10 cellular contexts compared by ENCODE assay signal in genomic region chr14:97033556-97034081, GRCh38.
DNase-seq lines count a peak whose midpoint lies in the region; ATAC-seq and TF ChIP-seq lines count a peak whose summit lies in the region.
"Had no signal": no experiment of that assay in that cellular context is flagged by ENCODE, and none has a peak within 500 bp of the region (broad histone marks: within the 10 kb centered on the region; RNA-seq: fewer than 3 reads in every experiment).

No MANE protein-coding gene starts in this region.

- peaks cover 5 to 35% of the 10 kb centered on the region in 2 donors for H3K36me3 Mint-ChIP-seq in naive B cell

- H3K4me3 ChIP-seq in BE2C (ENCODE audit: low read depth, low read length) (0 out of 2 replicates have a peak overlapping the region, but pooled peaks have one; percentile 14), H7 (ENCODE audit: insufficient read depth, low read depth, low read length) (peak overlapping the region; percentile 31; the same call in 1 of the 2 replicates), coronary artery (peak overlapping the region; percentile 26)

- ATAC-seq in naive B cell (ENCODE audit: low read depth in 2 of 2) (no peak), HG03095 (IDR thresholded peaks at IDR 0.05; ENCODE audit: unreplicated experiment) (no peak)

- no peak overlapping the region for H3K27ac ChIP-seq in coronary artery

- no peak for TF ChIP-seq CTCF in BE2C (IDR thresholded peaks at IDR 0.05; ENCODE audit: low read depth, low read length)
- no peak for TF ChIP-seq CTCF in coronary artery (IDR thresholded peaks at IDR 0.05)

- H3K27ac Mint-ChIP-seq in naive B cell: peak overlapping the region in 1 of 6 donors; percentile 56

- peak overlapping the region; percentile 25 to 80 (median 72) for H3K4me3 Mint-ChIP-seq in naive B cell

- DNase-seq in BE2C: no peak
- DNase-seq in H7: peak; percentile 64
- no peak for DNase-seq in coronary artery (ENCODE audit: low spot score)
- DNase-seq in naive B cell: no peak
- DNase-seq in stimulated activated CD4-positive, alpha-beta T cell treated with anti-CD3 and anti-CD28 coated beads, Interleukin-4, amount 100 ng/mL, for 4 hours: no peak
- DNase-seq in NCI-H748 treated with DMSO at 0.1 percent for 48 hours (lab: John Stamatoyannopoulos, UW): no peak
- no peak for DNase-seq in stimulated activated CD4-positive, alpha-beta T cell treated with anti-CD3 and anti-CD28 coated beads, Interleukin-15, amount 100 ng/mL, for 24 hours
- DNase-seq: midbrain; NK-92 treated with Interleukin-12 subunit alpha and Interleukin-12 subunit beta, amount 100 ng/mL, for 24 hours had no signal

- peaks cover 10 to 21% (median 13%) of the 10 kb centered on the region in 7 donors for H3K9me3 Mint-ChIP-seq in naive B cell

- H3K27me3 Mint-ChIP-seq in naive B cell: peaks cover 61 to 90% (median 70%) of the 10 kb centered on the region in 3 donors

- peaks cover 7 to 23% (median 20%) of the 10 kb centered on the region in 3 donors for H3K4me1 Mint-ChIP-seq in naive B cell

- H3K36me3 ChIP-seq in BE2C: no peaks in the 10 kb centered on the region
- no peaks in the 10 kb centered on the region for H3K36me3 ChIP-seq in H7 (replicated peaks; ENCODE audit: control insufficient read depth, insufficient read depth, low read length)

- H3K4me1 ChIP-seq in BE2C: no peaks in the 10 kb centered on the region

- H3K27me3 ChIP-seq in BE2C (peaks cover 16% of the 10 kb centered on the region), H7 (ENCODE audit: control insufficient read depth, insufficient read depth, low read length) (peaks cover 14% of the 10 kb centered on the region)

- H3K9me3 ChIP-seq in BE2C: no peaks in the 10 kb centered on the region; the same call in 1 of the 2 replicates
